In genomic region chr2:86584164-86584913, GRCh38 we compare ENCODE assay signal across 9 cellular contexts. TPM values are rescaled to one million over a fixed set of nuclear protein-coding genes. Genes with fewer than 3 reads are reported as not detected.
DNase-seq lines count a peak whose midpoint lies in the region; TF ChIP-seq lines count a peak whose summit lies in the region.
"Had no signal": no experiment of that assay in that cellular context is flagged by ENCODE, and none has a peak within 500 bp of the region (broad histone marks: within the 10 kb centered on the region; RNA-seq: fewer than 3 reads in every experiment).

No MANE protein-coding gene starts in this region.

- no peak overlapping the region for H3K4me3 Mint-ChIP-seq in MCF 10A (ENCODE audit: unreplicated experiment)
- H3K4me3 Mint-ChIP-seq in stimulated activated naive CD8-positive, alpha-beta T cell treated with anti-CD3 and anti-CD28 coated beads, Interleukin-15, Interleukin-2, amounts not matched to agents 100 ng/mL and 50 ng/mL, for 24 hours = no peak overlapping the region

- H3K4me1 Mint-ChIP-seq in MCF 10A (ENCODE audit: insufficient read depth, unreplicated experiment) = no peaks in the 10 kb centered on the region
- H3K4me1 Mint-ChIP-seq in stimulated activated naive CD8-positive, alpha-beta T cell treated with anti-CD3 and anti-CD28 coated beads, Interleukin-15, Interleukin-2, amounts not matched to agents 100 ng/mL and 50 ng/mL, for 24 hours (ENCODE audit: low read depth) = peaks cover 14% of the 10 kb centered on the region

- H3K9me2 ChIP-seq in MM.1S (replicated peaks; ENCODE audit: insufficient read depth, low read length) = no peaks in the 10 kb centered on the region

- H3K79me2 ChIP-seq in mammary epithelial cell (ENCODE audit: insufficient read depth, low read length) (no peaks in the 10 kb centered on the region), MM.1S (ENCODE audit: low read length) (no peaks in the 10 kb centered on the region)

- no TSS peak for BruUV-seq in mammary epithelial cell (replicated peaks; lab: Mats Ljungman, UMichigan)
- BruUV-seq in MCF 10A (replicated peaks; lab: Mats Ljungman, UMichigan) = no TSS peak

- no peak overlapping the region for H3K4me3 ChIP-seq in mammary epithelial cell (replicated peaks in 1 of 3; ENCODE audit: insufficient read depth in 1 of 3, low read depth in 2 of 3, low read length in 3 of 3)
- no peak overlapping the region for H3K4me3 ChIP-seq in MM.1S (ENCODE audit: low read length)
- H3K4me3 ChIP-seq in dorsolateral prefrontal cortex = no peak overlapping the region

- H3K27me3 ChIP-seq in mammary epithelial cell (ENCODE audit: insufficient read depth, low read length) (peaks cover 1% of the 10 kb centered on the region), MM.1S (replicated peaks; ENCODE audit: insufficient read depth, low read length) (no peaks in the 10 kb centered on the region), dorsolateral prefrontal cortex (no peaks in the 10 kb centered on the region)

- no peak overlapping the region for H3K27ac Mint-ChIP-seq in MCF 10A (ENCODE audit: low read depth, unreplicated experiment)
- H3K27ac Mint-ChIP-seq in stimulated activated naive CD8-positive, alpha-beta T cell treated with anti-CD3 and anti-CD28 coated beads, Interleukin-15, Interleukin-2, amounts not matched to agents 100 ng/mL and 50 ng/mL, for 24 hours = peak overlapping the region; percentile 74

- H3K27ac ChIP-seq in mammary epithelial cell (ENCODE audit: insufficient read depth, low read depth, low read length) (no peak overlapping the region), MM.1S (ENCODE audit: low read length) (peak overlapping the region; percentile 48; the same call in 1 of the 2 replicates), dorsolateral prefrontal cortex (peak overlapping the region in 10 of 59 donors; percentile 2 to 44 (median 14))

- no peaks in the 10 kb centered on the region for H3K9me3 ChIP-seq in mammary epithelial cell (replicated peaks; ENCODE audit: insufficient read depth, low read length)
- no peaks in the 10 kb centered on the region for H3K9me3 ChIP-seq in MM.1S (replicated peaks; ENCODE audit: insufficient read depth, low read length)

- CTCF ChIA-PET in mammary epithelial cell (lab: Charles Lee; ENCODE audit: low non-redundant PET) (no interaction called here), MCF 10A (lab: Yijun Ruan, JAX) (interaction anchor here (0.6 kb wide), 1 partner anchor 968 kb away, joined by 4 read pairs; the partner anchor contains the start of gene USP39)

- POLR2A ChIA-PET in MCF 10A (lab: Yijun Ruan, JAX) = interaction anchor here (1.4 kb wide), 1 partner anchor 22 kb away, joined by 5 read pairs; the partner anchor contains the start of gene CHMP3

- H4K20me1 ChIP-seq in mammary epithelial cell (ENCODE audit: insufficient read depth, low read length) = no peaks in the 10 kb centered on the region
- no peaks in the 10 kb centered on the region for H4K20me1 ChIP-seq in MM.1S (ENCODE audit: insufficient read depth, low read length)

- H3F3A ChIP-seq in MM.1S (ENCODE audit: insufficient read depth, low read length) = peaks cover 5% of the 10 kb centered on the region; the same call in 1 of the 2 replicates

- H2AFZ ChIP-seq in mammary epithelial cell (ENCODE audit: low read depth, low read length) (no peak overlapping the region), MM.1S (ENCODE audit: low read length) (peak overlapping the region; percentile 58; the same call in 1 of the 2 replicates)

- DNase-seq in mammary epithelial cell (peak; percentile 10), MCF 10A (ENCODE audit: unreplicated experiment) (no peak), MM.1S (peak; percentile 69), dermis microvascular lymphatic vessel endothelial cell (ENCODE audit: low read depth in 2 of 2) (peak; percentile 46 to 95), dorsolateral prefrontal cortex (no peak), COLO829 (ENCODE audit: low spot score) (no peak), DMS153 treated with DMSO at 0.1 percent for 48 hours (lab: John Stamatoyannopoulos, UW; ENCODE audit: unreplicated experiment) (no peak)
- DNase-seq: DMS79 had no signal

- H3K36me3 Mint-ChIP-seq in MCF 10A (ENCODE audit: insufficient read depth, unreplicated experiment) = no peaks in the 10 kb centered on the region
- no peaks in the 10 kb centered on the region for H3K36me3 Mint-ChIP-seq in stimulated activated naive CD8-positive, alpha-beta T cell treated with anti-CD3 and anti-CD28 coated beads, Interleukin-15, Interleukin-2, amounts not matched to agents 100 ng/mL and 50 ng/mL, for 24 hours (ENCODE audit: low read depth)

- in situ Hi-C loops in mammary epithelial cell (cut with MboI; ENCODE audit: low sequenced_read_pairs in 2 of 2) = no loop called here

- dilution Hi-C loops in mammary epithelial cell (cut with HindIII; ENCODE audit: low sequenced_read_pairs) = no loop called here

- H3K4me2 ChIP-seq in mammary epithelial cell (ENCODE audit: insufficient read depth, low read depth, low read length) (no peak overlapping the region), MM.1S (ENCODE audit: low read depth, low read length) (peak overlapping the region; percentile 62)

- 100% methylated on average over 1 of the region's 1 CpG for WGBS in mammary epithelial cell (ENCODE audit: low coverage, missing lambda C conversion rate)

- no peaks in the 10 kb centered on the region for H3K36me3 ChIP-seq in mammary epithelial cell (ENCODE audit: insufficient read depth, low read length)
- H3K36me3 ChIP-seq in MM.1S (replicated peaks; ENCODE audit: insufficient read depth, low read length) = no peaks in the 10 kb centered on the region

- H3K9me3 Mint-ChIP-seq in MCF 10A (ENCODE audit: unreplicated experiment) = no peaks in the 10 kb centered on the region
- H3K9me3 Mint-ChIP-seq in stimulated activated naive CD8-positive, alpha-beta T cell treated with anti-CD3 and anti-CD28 coated beads, Interleukin-15, Interleukin-2, amounts not matched to agents 100 ng/mL and 50 ng/mL, for 24 hours = peaks cover 4% of the 10 kb centered on the region

- H3K4me1 ChIP-seq in mammary epithelial cell (ENCODE audit: insufficient read depth, low read length) (no peaks in the 10 kb centered on the region), MM.1S (ENCODE audit: low read length) (peaks cover 7% of the 10 kb centered on the region)

- no peaks in the 10 kb centered on the region for H3K27me3 Mint-ChIP-seq in MCF 10A (ENCODE audit: insufficient read depth, unreplicated experiment)
- no peaks in the 10 kb centered on the region for H3K27me3 Mint-ChIP-seq in stimulated activated naive CD8-positive, alpha-beta T cell treated with anti-CD3 and anti-CD28 coated beads, Interleukin-15, Interleukin-2, amounts not matched to agents 100 ng/mL and 50 ng/mL, for 24 hours

- H3K9ac ChIP-seq in mammary epithelial cell (ENCODE audit: insufficient read depth, low read length) (no peak overlapping the region), MM.1S (ENCODE audit: low read length) (0 out of 2 replicates have a peak overlapping the region, but pooled peaks have one; percentile 11)

- intact Hi-C loops in mammary epithelial cell (cut with micrococcal nuclease) (no loop called here), MCF 10A (cut with micrococcal nuclease) (no loop called here), dorsolateral prefrontal cortex (cut with DNase I) (no loop called here)

- TF ChIP-seq CTCF in mammary epithelial cell (conservative IDR thresholded peaks at IDR 0.05 in 1 of 2, IDR thresholded peaks at IDR 0.05 in 1 of 2; ENCODE audit: extremely low read depth in 1 of 2, insufficient read depth in 1 of 2, low read depth in 1 of 2, low read length in 2 of 2) (no peak), MCF 10A (IDR thresholded peaks at IDR 0.05; ENCODE audit: unreplicated experiment) (no peak), MM.1S (IDR thresholded peaks at IDR 0.05; ENCODE audit: low read length) (no peak), dorsolateral prefrontal cortex (IDR thresholded peaks at IDR 0.05 in 54 of 56, conservative IDR thresholded peaks at IDR 0.05 in 2 of 56; ENCODE audit: low read depth in 1 of 56, partially characterized antibody in 56 of 56) (no peak)

RNA-seq across cellular contexts. Expression of gene CHMP3, which starts 21.1 kb away (rescaled TPM):
- 100 to 1,000 TPM in 1 of 2 donors, 10 to 100 TPM in 1; 73.0 to 143 TPM for total RNA-seq in mammary epithelial cell
- 89.3 TPM for polyA plus RNA-seq in mammary epithelial cell
- polyA minus RNA-seq in mammary epithelial cell = 99.3 TPM
- total RNA-seq in MCF 10A (2022) = 123 and 131 TPM in 2 replicates
- 56.6 and 67.6 TPM in 2 replicates for total RNA-seq in dermis microvascular lymphatic vessel endothelial cell
- 100 to 1,000 TPM in 96 of 120 experiments, 10 to 100 TPM in 24; 70.7 to 207 (median 128) TPM for total RNA-seq in dorsolateral prefrontal cortex

RNA-seq across cellular contexts. Expression of gene RNF103, which starts 39.3 kb away (rescaled TPM):
- total RNA-seq in mammary epithelial cell (10 to 100 TPM; 18.1 to 27.3 TPM), MCF 10A (2022) (12.4 and 18.4 TPM in 2 replicates), dermis microvascular lymphatic vessel endothelial cell (24.4 and 34.4 TPM in 2 replicates), dorsolateral prefrontal cortex (10 to 100 TPM; 37.3 to 62.1 (median 50.9) TPM)
- 7.6 TPM for polyA plus RNA-seq in mammary epithelial cell
- polyA minus RNA-seq in mammary epithelial cell = 10.3 TPM

Comparison
In these comparisons a context has a peak if more than half of its experiments do, and no peak if none do; other contexts are left out.
1. DNase-seq: peak in mammary epithelial cell (single experiment), MM.1S (single experiment) and dermis microvascular lymphatic vessel endothelial cell (2 of 2); none in MCF 10A (single experiment), dorsolateral prefrontal cortex (0 of 10), COLO829 (single experiment) and DMS153 treated with DMSO at 0.1 percent for 48 hours (single experiment).